Comparison of ENCODE assay signal across 1 cellular context in the genomic region with DNA sequence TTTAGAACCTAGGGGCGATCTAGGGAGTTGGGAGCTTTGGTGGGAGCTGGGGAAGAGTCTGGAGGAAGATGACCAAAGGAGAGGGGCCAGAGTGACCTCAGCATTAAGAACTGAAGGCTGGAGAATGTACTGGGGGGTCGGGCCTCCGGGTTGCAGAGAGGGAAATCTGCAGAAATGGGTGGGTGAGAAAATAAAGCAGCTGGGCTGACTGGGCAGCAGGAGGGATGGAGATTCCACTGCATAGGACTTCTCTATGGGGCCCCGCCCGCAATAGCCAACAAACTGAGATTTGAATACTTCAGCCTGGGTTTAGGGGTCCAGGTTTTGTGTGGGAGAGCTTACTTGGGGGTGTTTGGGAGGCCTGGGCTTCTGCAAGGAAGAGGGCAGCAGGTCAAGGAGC.
TF ChIP-seq lines count a peak whose summit lies in the region.

No MANE protein-coding gene starts in this region.

TF ChIP-seq in GM23338, 12 proteins besides CTCF, POLR2A, EP300 and RAD21:
- TF ChIP-seq, protein P1, sequence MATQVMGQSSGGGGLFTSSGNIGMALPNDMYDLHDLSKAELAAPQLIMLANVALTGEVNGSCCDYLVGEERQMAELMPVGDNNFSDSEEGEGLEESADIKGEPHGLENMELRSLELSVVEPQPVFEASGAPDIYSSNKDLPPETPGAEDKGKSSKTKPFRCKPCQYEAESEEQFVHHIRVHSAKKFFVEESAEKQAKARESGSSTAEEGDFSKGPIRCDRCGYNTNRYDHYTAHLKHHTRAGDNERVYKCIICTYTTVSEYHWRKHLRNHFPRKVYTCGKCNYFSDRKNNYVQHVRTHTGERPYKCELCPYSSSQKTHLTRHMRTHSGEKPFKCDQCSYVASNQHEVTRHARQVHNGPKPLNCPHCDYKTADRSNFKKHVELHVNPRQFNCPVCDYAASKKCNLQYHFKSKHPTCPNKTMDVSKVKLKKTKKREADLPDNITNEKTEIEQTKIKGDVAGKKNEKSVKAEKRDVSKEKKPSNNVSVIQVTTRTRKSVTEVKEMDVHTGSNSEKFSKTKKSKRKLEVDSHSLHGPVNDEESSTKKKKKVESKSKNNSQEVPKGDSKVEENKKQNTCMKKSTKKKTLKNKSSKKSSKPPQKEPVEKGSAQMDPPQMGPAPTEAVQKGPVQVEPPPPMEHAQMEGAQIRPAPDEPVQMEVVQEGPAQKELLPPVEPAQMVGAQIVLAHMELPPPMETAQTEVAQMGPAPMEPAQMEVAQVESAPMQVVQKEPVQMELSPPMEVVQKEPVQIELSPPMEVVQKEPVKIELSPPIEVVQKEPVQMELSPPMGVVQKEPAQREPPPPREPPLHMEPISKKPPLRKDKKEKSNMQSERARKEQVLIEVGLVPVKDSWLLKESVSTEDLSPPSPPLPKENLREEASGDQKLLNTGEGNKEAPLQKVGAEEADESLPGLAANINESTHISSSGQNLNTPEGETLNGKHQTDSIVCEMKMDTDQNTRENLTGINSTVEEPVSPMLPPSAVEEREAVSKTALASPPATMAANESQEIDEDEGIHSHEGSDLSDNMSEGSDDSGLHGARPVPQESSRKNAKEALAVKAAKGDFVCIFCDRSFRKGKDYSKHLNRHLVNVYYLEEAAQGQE (IDR thresholded peaks at IDR 0.05; ENCODE audit: unreplicated experiment) = no peak
- TF ChIP-seq NANOG (IDR thresholded peaks at IDR 0.05; ENCODE audit: borderline replicate concordance) (no peak), ETS1 (IDR thresholded peaks at IDR 0.05) (no peak), EZH2 (IDR thresholded peaks at IDR 0.05; ENCODE audit: low read depth, unreplicated experiment) (no peak), JUNB (IDR thresholded peaks at IDR 0.05; ENCODE audit: unreplicated experiment) (no peak), EZH2phosphoT487 (IDR thresholded peaks at IDR 0.05; ENCODE audit: unreplicated experiment) (no peak), ZNF462 (CRISPR knock-in tag; IDR thresholded peaks at IDR 0.05) (no peak), POLR2AphosphoS5 (IDR thresholded peaks at IDR 0.05; ENCODE audit: low read depth) (no peak), ZNF114 (CRISPR knock-in tag; IDR thresholded peaks at IDR 0.05) (no peak), ZNF331 (CRISPR knock-in tag; IDR thresholded peaks at IDR 0.05; ENCODE audit: low read depth) (no peak), STAT1 (IDR thresholded peaks at IDR 0.05; ENCODE audit: unreplicated experiment) (no peak), CREB1 (CRISPR knock-in tag; IDR thresholded peaks at IDR 0.05; ENCODE audit: low read depth) (no peak)
TF ChIP-seq in GM23338: peak in this region for 0.
